In genomic region chr4:158869761-158870160, GRCh38 we compare ENCODE assay signal across 21 cellular contexts.
"Had no signal": no experiment of that assay in that cellular context is flagged by ENCODE, and none has a peak within 500 bp of the region (broad histone marks: within the 10 kb centered on the region; RNA-seq: fewer than 3 reads in every experiment).

No MANE protein-coding gene starts in this region.

- H3K4me2 ChIP-seq: hepatocyte had no signal

- H3K27me3 ChIP-seq: adrenal gland, foreskin keratinocyte, hepatocyte, right lobe of liver, upper lobe of left lung had no signal

- H3K79me2 ChIP-seq: hepatocyte had no signal

- H3K4me3 Mint-ChIP-seq: activated T-helper 17 cell treated with anti-CD3 and anti-CD28 coated beads, Interleukin-2, amount 50 U/mL, for 72 hours; natural killer cell treated with Interleukin-12 subunit alpha and Interleukin-12 subunit beta and Interleukin-15 and Interleukin-18, amount 100 ng/mL, for 72 hours; stimulated activated naive CD8-positive, alpha-beta T cell treated with anti-CD3 and anti-CD28 coated beads, Interleukin-15, amount 100 ng/mL, for 72 hours had no signal

- H3K4me3 ChIP-seq: adrenal gland, hepatocyte, right lobe of liver, skin epidermis, upper lobe of left lung had no signal

- ATAC-seq: activated CD4-positive, CD25-positive, alpha-beta regulatory T cell treated with anti-CD3 and anti-CD28 coated beads, Interleukin-2, amount 50 U/mL, for 24 hours; activated T-helper 17 cell treated with anti-CD3 and anti-CD28 coated beads, Interleukin-2, amount 50 U/mL, for 72 hours; foreskin keratinocyte; stimulated activated naive CD8-positive, alpha-beta T cell treated with anti-CD3 and anti-CD28 coated beads, Interleukin-15, amount 100 ng/mL, for 72 hours had no signal

- H2AFZ ChIP-seq: hepatocyte had no signal

- H3K9me3 Mint-ChIP-seq: activated naive CD4-positive, alpha-beta T cell treated with anti-CD3 and anti-CD28 coated beads, Interleukin-2, amount 50 U/mL, for 72 hours; activated T-helper 17 cell treated with anti-CD3 and anti-CD28 coated beads, Interleukin-2, amount 50 U/mL, for 72 hours; immature natural killer cell; natural killer cell treated with Interleukin-12 subunit alpha and Interleukin-12 subunit beta and Interleukin-15 and Interleukin-18, amount 100 ng/mL, for 72 hours; stimulated activated naive CD8-positive, alpha-beta T cell treated with anti-CD3 and anti-CD28 coated beads, Interleukin-15, amount 100 ng/mL, for 72 hours had no signal

- H3K9me3 ChIP-seq: adrenal gland, right lobe of liver, upper lobe of left lung had no signal

- H3K4me1 Mint-ChIP-seq: activated T-helper 17 cell treated with anti-CD3 and anti-CD28 coated beads, Interleukin-2, amount 50 U/mL, for 72 hours had no signal

- DNase-seq: activated CD4-positive, alpha-beta T cell treated with anti-CD3 and anti-CD28 coated beads, Interleukin-2, amount 50 U/mL, for 1 hour; activated T-cell treated with anti-CD3 and anti-CD28 coated beads, Interleukin-2, amount 50 U/mL, for 1 hour; adrenal gland; dermis blood vessel endothelial cell; effector CD8-positive, alpha-beta T cell; erythroblast; foreskin keratinocyte; immature natural killer cell; left cardiac atrium; midbrain; nucleus accumbens; right lobe of liver; stimulated activated CD4-positive, alpha-beta T cell treated with anti-CD3 and anti-CD28 coated beads, Interleukin-1b, Interleukin-23, amount 100 ng/mL, for 48 hours; stimulated activated naive CD8-positive, alpha-beta T cell treated with anti-CD3 and anti-CD28 coated beads, Interleukin-15, amount 100 ng/mL, for 72 hours had no signal

- H3K27me3 Mint-ChIP-seq: activated T-helper 17 cell treated with anti-CD3 and anti-CD28 coated beads, Interleukin-2, amount 50 U/mL, for 72 hours; natural killer cell treated with Interleukin-12 subunit alpha and Interleukin-12 subunit beta and Interleukin-15 and Interleukin-18, amount 100 ng/mL, for 72 hours; stimulated activated naive CD8-positive, alpha-beta T cell treated with anti-CD3 and anti-CD28 coated beads, Interleukin-15, amount 100 ng/mL, for 72 hours had no signal

- H3K4me1 ChIP-seq: upper lobe of left lung had no signal
